Comparison of ENCODE assay signal across 10 cellular contexts in genomic region chr1:182317489-182318180, GRCh38.
DNase-seq lines count a peak whose midpoint lies in the region; ATAC-seq lines count a peak whose summit lies in the region.
"Had no signal": no experiment of that assay in that cellular context is flagged by ENCODE, and none has a peak within 500 bp of the region (broad histone marks: within the 10 kb centered on the region; RNA-seq: fewer than 3 reads in every experiment).

No MANE protein-coding gene starts in this region.

- H3K27ac ChIP-seq in substantia nigra (ENCODE audit: low read depth, low read length, poor library complexity, severe bottlenecking): peak overlapping the region; percentile 52

- no peak for ATAC-seq in HG03457 (IDR thresholded peaks at IDR 0.05; ENCODE audit: unreplicated experiment)
- ATAC-seq in GM19035 (IDR thresholded peaks at IDR 0.05; ENCODE audit: unreplicated experiment): no peak

- DNase-seq in NCI-H1092 treated with DMSO at 0.1 percent for 48 hours (lab: John Stamatoyannopoulos, UW): peak; percentile 90
- peak; percentile 93 for DNase-seq in NCI-H524 treated with DMSO at 0.1 percent for 48 hours (lab: John Stamatoyannopoulos, UW)
- DNase-seq in inferior parietal cortex (ENCODE audit: extremely low spot score): peak; percentile 29
- peak in 3 of 49 donors; percentile 1 to 14 (median 12) for DNase-seq in substantia nigra (lab: John Stamatoyannopoulos, UW)
- no peak for DNase-seq in superior temporal gyrus (ENCODE audit: extremely low spot score)
- no peak for DNase-seq in COR-L47 (lab: John Stamatoyannopoulos, UW)
- DNase-seq: Calu3, retina had no signal

Comparison
In these comparisons a context has a peak if more than half of its experiments do, and no peak if none do; other contexts are left out.
1. DNase-seq: peak in NCI-H1092 treated with DMSO at 0.1 percent for 48 hours (single experiment), NCI-H524 treated with DMSO at 0.1 percent for 48 hours (single experiment) and inferior parietal cortex (single experiment); none in superior temporal gyrus (single experiment) and COR-L47 (single experiment).